Comparison of ENCODE assay signal across 1 cellular context in genomic region chr14:81533536-81534343, GRCh38.
TF ChIP-seq lines count a peak whose summit lies in the region.

Gene SEL1L (minus strand): TSS chr14:81533853. CDS start chr14:81533744, 109 bp downstream.

TF ChIP-seq in WTC11, 78 proteins besides CTCF, POLR2A, EP300 and RAD21 (continued from another document):
- TF ChIP-seq GTF2I (CRISPR knock-in tag; conservative IDR thresholded peaks at IDR 0.05) (0 out of 2 replicates have a peak, but pooled peaks have one; percentile 30), NR1H2 (CRISPR knock-in tag; IDR thresholded peaks at IDR 0.05) (no peak), ATF1 (CRISPR knock-in tag; IDR thresholded peaks at IDR 0.05) (no peak), TP53 (CRISPR knock-in tag; IDR thresholded peaks at IDR 0.05) (no peak), FOXP4 (CRISPR knock-in tag; IDR thresholded peaks at IDR 0.05) (0 out of 2 replicates have a peak, but pooled peaks have one; percentile 25), HMGA2 (CRISPR knock-in tag; IDR thresholded peaks at IDR 0.05) (0 out of 2 replicates have a peak, but pooled peaks have one; percentile 15), MXD4 (CRISPR knock-in tag; IDR thresholded peaks at IDR 0.05; ENCODE audit: borderline replicate concordance) (no peak), JAZF1 (CRISPR knock-in tag; IDR thresholded peaks at IDR 0.05) (no peak), ZNF416 (CRISPR knock-in tag; IDR thresholded peaks at IDR 0.05) (no peak), OVOL2 (CRISPR knock-in tag; IDR thresholded peaks at IDR 0.05; ENCODE audit: borderline replicate concordance) (no peak), PREB (CRISPR knock-in tag; IDR thresholded peaks at IDR 0.05; ENCODE audit: borderline replicate concordance) (no peak), ETV6 (CRISPR knock-in tag; IDR thresholded peaks at IDR 0.05) (peak; percentile 34; the same call in 1 of the 2 replicates), JUN (CRISPR knock-in tag; IDR thresholded peaks at IDR 0.05) (no peak), ZNF396 (CRISPR knock-in tag; IDR thresholded peaks at IDR 0.05; ENCODE audit: borderline replicate concordance) (no peak), E2F4 (CRISPR knock-in tag; IDR thresholded peaks at IDR 0.05; ENCODE audit: borderline replicate concordance, low read depth) (no peak), NR2C2 (CRISPR knock-in tag; IDR thresholded peaks at IDR 0.05) (no peak), ELF4 (CRISPR knock-in tag; IDR thresholded peaks at IDR 0.05; ENCODE audit: low read depth) (no peak), TEAD1 (CRISPR knock-in tag; IDR thresholded peaks at IDR 0.05) (no peak), CREM (CRISPR knock-in tag; IDR thresholded peaks at IDR 0.05) (no peak), ZNF317 (CRISPR knock-in tag; IDR thresholded peaks at IDR 0.05; ENCODE audit: borderline replicate concordance, low read depth) (no peak), KAT7 (CRISPR knock-in tag; IDR thresholded peaks at IDR 0.05; ENCODE audit: borderline replicate concordance) (no peak), ATF6 (CRISPR knock-in tag; IDR thresholded peaks at IDR 0.05) (no peak), ZNF263 (CRISPR knock-in tag; IDR thresholded peaks at IDR 0.05; ENCODE audit: low read depth) (no peak), ZMAT4 (CRISPR knock-in tag; IDR thresholded peaks at IDR 0.05) (no peak)
- TF ChIP-seq, protein P1, sequence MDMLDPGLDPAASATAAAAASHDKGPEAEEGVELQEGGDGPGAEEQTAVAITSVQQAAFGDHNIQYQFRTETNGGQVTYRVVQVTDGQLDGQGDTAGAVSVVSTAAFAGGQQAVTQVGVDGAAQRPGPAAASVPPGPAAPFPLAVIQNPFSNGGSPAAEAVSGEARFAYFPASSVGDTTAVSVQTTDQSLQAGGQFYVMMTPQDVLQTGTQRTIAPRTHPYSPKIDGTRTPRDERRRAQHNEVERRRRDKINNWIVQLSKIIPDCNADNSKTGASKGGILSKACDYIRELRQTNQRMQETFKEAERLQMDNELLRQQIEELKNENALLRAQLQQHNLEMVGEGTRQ (CRISPR knock-in tag; IDR thresholded peaks at IDR 0.05), result peak; percentile 61; the same call in 1 of the 2 replicates
- TF ChIP-seq, protein P2, sequence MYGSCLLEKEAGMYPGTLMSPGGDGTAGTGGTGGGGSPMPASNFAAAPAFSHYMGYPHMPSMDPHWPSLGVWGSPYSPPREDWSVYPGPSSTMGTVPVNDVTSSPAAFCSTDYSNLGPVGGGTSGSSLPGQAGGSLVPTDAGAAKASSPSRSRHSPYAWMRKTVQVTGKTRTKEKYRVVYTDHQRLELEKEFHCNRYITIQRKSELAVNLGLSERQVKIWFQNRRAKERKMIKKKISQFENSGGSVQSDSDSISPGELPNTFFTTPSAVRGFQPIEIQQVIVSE (CRISPR knock-in tag; IDR thresholded peaks at IDR 0.05; ENCODE audit: borderline replicate concordance), result no peak
- TF ChIP-seq, protein P3, sequence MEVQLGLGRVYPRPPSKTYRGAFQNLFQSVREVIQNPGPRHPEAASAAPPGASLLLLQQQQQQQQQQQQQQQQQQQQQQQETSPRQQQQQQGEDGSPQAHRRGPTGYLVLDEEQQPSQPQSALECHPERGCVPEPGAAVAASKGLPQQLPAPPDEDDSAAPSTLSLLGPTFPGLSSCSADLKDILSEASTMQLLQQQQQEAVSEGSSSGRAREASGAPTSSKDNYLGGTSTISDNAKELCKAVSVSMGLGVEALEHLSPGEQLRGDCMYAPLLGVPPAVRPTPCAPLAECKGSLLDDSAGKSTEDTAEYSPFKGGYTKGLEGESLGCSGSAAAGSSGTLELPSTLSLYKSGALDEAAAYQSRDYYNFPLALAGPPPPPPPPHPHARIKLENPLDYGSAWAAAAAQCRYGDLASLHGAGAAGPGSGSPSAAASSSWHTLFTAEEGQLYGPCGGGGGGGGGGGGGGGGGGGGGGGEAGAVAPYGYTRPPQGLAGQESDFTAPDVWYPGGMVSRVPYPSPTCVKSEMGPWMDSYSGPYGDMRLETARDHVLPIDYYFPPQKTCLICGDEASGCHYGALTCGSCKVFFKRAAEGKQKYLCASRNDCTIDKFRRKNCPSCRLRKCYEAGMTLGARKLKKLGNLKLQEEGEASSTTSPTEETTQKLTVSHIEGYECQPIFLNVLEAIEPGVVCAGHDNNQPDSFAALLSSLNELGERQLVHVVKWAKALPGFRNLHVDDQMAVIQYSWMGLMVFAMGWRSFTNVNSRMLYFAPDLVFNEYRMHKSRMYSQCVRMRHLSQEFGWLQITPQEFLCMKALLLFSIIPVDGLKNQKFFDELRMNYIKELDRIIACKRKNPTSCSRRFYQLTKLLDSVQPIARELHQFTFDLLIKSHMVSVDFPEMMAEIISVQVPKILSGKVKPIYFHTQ (CRISPR knock-in tag; IDR thresholded peaks at IDR 0.05), result no peak
- TF ChIP-seq, protein P4, sequence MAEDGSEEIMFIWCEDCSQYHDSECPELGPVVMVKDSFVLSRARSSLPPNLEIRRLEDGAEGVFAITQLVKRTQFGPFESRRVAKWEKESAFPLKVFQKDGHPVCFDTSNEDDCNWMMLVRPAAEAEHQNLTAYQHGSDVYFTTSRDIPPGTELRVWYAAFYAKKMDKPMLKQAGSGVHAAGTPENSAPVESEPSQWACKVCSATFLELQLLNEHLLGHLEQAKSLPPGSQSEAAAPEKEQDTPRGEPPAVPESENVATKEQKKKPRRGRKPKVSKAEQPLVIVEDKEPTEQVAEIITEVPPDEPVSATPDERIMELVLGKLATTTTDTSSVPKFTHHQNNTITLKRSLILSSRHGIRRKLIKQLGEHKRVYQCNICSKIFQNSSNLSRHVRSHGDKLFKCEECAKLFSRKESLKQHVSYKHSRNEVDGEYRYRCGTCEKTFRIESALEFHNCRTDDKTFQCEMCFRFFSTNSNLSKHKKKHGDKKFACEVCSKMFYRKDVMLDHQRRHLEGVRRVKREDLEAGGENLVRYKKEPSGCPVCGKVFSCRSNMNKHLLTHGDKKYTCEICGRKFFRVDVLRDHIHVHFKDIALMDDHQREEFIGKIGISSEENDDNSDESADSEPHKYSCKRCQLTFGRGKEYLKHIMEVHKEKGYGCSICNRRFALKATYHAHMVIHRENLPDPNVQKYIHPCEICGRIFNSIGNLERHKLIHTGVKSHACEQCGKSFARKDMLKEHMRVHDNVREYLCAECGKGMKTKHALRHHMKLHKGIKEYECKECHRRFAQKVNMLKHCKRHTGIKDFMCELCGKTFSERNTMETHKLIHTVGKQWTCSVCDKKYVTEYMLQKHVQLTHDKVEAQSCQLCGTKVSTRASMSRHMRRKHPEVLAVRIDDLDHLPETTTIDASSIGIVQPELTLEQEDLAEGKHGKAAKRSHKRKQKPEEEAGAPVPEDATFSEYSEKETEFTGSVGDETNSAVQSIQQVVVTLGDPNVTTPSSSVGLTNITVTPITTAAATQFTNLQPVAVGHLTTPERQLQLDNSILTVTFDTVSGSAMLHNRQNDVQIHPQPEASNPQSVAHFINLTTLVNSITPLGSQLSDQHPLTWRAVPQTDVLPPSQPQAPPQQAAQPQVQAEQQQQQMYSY (CRISPR knock-in tag; IDR thresholded peaks at IDR 0.05), result no peak
- TF ChIP-seq, protein P5, sequence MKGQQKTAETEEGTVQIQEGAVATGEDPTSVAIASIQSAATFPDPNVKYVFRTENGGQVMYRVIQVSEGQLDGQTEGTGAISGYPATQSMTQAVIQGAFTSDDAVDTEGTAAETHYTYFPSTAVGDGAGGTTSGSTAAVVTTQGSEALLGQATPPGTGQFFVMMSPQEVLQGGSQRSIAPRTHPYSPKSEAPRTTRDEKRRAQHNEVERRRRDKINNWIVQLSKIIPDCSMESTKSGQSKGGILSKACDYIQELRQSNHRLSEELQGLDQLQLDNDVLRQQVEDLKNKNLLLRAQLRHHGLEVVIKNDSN (CRISPR knock-in tag; IDR thresholded peaks at IDR 0.05), result peak; percentile 41; the same call in 1 of the 2 replicates
- TF ChIP-seq, protein P6, sequence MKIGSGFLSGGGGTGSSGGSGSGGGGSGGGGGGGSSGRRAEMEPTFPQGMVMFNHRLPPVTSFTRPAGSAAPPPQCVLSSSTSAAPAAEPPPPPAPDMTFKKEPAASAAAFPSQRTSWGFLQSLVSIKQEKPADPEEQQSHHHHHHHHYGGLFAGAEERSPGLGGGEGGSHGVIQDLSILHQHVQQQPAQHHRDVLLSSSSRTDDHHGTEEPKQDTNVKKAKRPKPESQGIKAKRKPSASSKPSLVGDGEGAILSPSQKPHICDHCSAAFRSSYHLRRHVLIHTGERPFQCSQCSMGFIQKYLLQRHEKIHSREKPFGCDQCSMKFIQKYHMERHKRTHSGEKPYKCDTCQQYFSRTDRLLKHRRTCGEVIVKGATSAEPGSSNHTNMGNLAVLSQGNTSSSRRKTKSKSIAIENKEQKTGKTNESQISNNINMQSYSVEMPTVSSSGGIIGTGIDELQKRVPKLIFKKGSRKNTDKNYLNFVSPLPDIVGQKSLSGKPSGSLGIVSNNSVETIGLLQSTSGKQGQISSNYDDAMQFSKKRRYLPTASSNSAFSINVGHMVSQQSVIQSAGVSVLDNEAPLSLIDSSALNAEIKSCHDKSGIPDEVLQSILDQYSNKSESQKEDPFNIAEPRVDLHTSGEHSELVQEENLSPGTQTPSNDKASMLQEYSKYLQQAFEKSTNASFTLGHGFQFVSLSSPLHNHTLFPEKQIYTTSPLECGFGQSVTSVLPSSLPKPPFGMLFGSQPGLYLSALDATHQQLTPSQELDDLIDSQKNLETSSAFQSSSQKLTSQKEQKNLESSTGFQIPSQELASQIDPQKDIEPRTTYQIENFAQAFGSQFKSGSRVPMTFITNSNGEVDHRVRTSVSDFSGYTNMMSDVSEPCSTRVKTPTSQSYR (CRISPR knock-in tag; IDR thresholded peaks at IDR 0.05), result no peak
- TF ChIP-seq, protein P7, sequence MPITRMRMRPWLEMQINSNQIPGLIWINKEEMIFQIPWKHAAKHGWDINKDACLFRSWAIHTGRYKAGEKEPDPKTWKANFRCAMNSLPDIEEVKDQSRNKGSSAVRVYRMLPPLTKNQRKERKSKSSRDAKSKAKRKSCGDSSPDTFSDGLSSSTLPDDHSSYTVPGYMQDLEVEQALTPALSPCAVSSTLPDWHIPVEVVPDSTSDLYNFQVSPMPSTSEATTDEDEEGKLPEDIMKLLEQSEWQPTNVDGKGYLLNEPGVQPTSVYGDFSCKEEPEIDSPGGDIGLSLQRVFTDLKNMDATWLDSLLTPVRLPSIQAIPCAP (CRISPR knock-in tag; IDR thresholded peaks at IDR 0.05), result no peak
- TF ChIP-seq, protein P8, sequence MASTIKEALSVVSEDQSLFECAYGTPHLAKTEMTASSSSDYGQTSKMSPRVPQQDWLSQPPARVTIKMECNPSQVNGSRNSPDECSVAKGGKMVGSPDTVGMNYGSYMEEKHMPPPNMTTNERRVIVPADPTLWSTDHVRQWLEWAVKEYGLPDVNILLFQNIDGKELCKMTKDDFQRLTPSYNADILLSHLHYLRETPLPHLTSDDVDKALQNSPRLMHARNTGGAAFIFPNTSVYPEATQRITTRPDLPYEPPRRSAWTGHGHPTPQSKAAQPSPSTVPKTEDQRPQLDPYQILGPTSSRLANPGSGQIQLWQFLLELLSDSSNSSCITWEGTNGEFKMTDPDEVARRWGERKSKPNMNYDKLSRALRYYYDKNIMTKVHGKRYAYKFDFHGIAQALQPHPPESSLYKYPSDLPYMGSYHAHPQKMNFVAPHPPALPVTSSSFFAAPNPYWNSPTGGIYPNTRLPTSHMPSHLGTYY (CRISPR knock-in tag; IDR thresholded peaks at IDR 0.05), result no peak
